20 cellular contexts compared by ENCODE assay signal in genomic region chr4:160129439-160129838, GRCh38.
DNase-seq lines count a peak whose midpoint lies in the region; FAIRE-seq and TF ChIP-seq lines count a peak whose summit lies in the region.
"Had no signal": no experiment of that assay in that cellular context is flagged by ENCODE, and none has a peak within 500 bp of the region (broad histone marks: within the 10 kb centered on the region; RNA-seq: fewer than 3 reads in every experiment).

No MANE protein-coding gene starts in this region.

- no peaks in the 10 kb centered on the region for H3K9me3 ChIP-seq in MG63
- H3K9me3 ChIP-seq: adrenal gland, colonic mucosa, testis had no signal

- H3K4me1 Mint-ChIP-seq in mesothelial cell of epicardium (peaks cover 23% of the 10 kb centered on the region), progenitor cell of endocrine pancreas (ENCODE audit: low read depth) (peaks cover 4% of the 10 kb centered on the region)
- H3K4me1 Mint-ChIP-seq: activated CD4-positive, alpha-beta T cell treated with anti-CD3 and anti-CD28 coated beads, Interleukin-2, amount 10 ng/mL, durations not matched to agents 7 days and 5 days; naive thymus-derived CD8-positive, alpha-beta T cell had no signal

- peaks cover 37% of the 10 kb centered on the region for H3K9me3 Mint-ChIP-seq in mesothelial cell of epicardium
- H3K9me3 Mint-ChIP-seq in progenitor cell of endocrine pancreas (ENCODE audit: low read depth) = peaks cover 31% of the 10 kb centered on the region

- no peak overlapping the region for H3K4me3 ChIP-seq in bronchial epithelial cell (ENCODE audit: low read depth, low read length)
- H3K4me3 ChIP-seq in MG63 = no peak overlapping the region
- H3K4me3 ChIP-seq: adrenal gland, colonic mucosa, heart left ventricle, left lung, testis had no signal

- H3K27me3 ChIP-seq in bronchial epithelial cell (ENCODE audit: control insufficient read depth, insufficient read depth, low read length) (no peaks in the 10 kb centered on the region), MG63 (no peaks in the 10 kb centered on the region)
- H3K27me3 ChIP-seq: adrenal gland, colonic mucosa, heart left ventricle, left lung, testis had no signal

- H3K36me3 ChIP-seq in bronchial epithelial cell (ENCODE audit: control insufficient read depth, insufficient read depth, low read length) (no peaks in the 10 kb centered on the region), MG63 (no peaks in the 10 kb centered on the region)
- H3K36me3 ChIP-seq: adrenal gland, colonic mucosa, heart left ventricle, left lung had no signal

- H3K4me3 Mint-ChIP-seq in mesothelial cell of epicardium = no peak overlapping the region
- no peak overlapping the region for H3K4me3 Mint-ChIP-seq in progenitor cell of endocrine pancreas (ENCODE audit: low read depth)
- H3K4me3 Mint-ChIP-seq: activated CD4-positive, alpha-beta T cell treated with anti-CD3 and anti-CD28 coated beads, Interleukin-2, amount 10 ng/mL, durations not matched to agents 7 days and 5 days; activated T-cell treated with anti-CD3 and anti-CD28 coated beads, Interleukin-2, amount 50 U/mL, for 72 hours; naive thymus-derived CD8-positive, alpha-beta T cell had no signal

- peak overlapping the region; percentile 81 for H3K27ac Mint-ChIP-seq in mesothelial cell of epicardium
- no peak overlapping the region for H3K27ac Mint-ChIP-seq in progenitor cell of endocrine pancreas
- H3K27ac Mint-ChIP-seq: activated CD4-positive, alpha-beta T cell treated with anti-CD3 and anti-CD28 coated beads, Interleukin-2, amount 10 ng/mL, durations not matched to agents 7 days and 5 days; activated T-cell treated with anti-CD3 and anti-CD28 coated beads, Interleukin-2, amount 50 U/mL, for 72 hours; naive thymus-derived CD8-positive, alpha-beta T cell had no signal

- FAIRE-seq in bronchial epithelial cell (lab: Jason Lieb, UNC) = no peak

- TF ChIP-seq CTCF in bronchial epithelial cell (IDR thresholded peaks at IDR 0.05; ENCODE audit: insufficient read depth, low read length, severe bottlenecking) (no peak), mesothelial cell of epicardium (IDR thresholded peaks at IDR 0.05; ENCODE audit: unreplicated experiment) (no peak), progenitor cell of endocrine pancreas (IDR thresholded peaks at IDR 0.05; ENCODE audit: unreplicated experiment) (no peak)

- no peaks in the 10 kb centered on the region for H3K27me3 Mint-ChIP-seq in mesothelial cell of epicardium (ENCODE audit: low read depth)
- no peaks in the 10 kb centered on the region for H3K27me3 Mint-ChIP-seq in progenitor cell of endocrine pancreas
- H3K27me3 Mint-ChIP-seq: activated CD4-positive, alpha-beta T cell treated with anti-CD3 and anti-CD28 coated beads, Interleukin-2, amount 10 ng/mL, durations not matched to agents 7 days and 5 days; naive thymus-derived CD8-positive, alpha-beta T cell had no signal

- H3K36me3 Mint-ChIP-seq in mesothelial cell of epicardium = peaks cover 23% of the 10 kb centered on the region
- peaks cover 3% of the 10 kb centered on the region for H3K36me3 Mint-ChIP-seq in progenitor cell of endocrine pancreas (ENCODE audit: insufficient read depth)

- DNase-seq in DMS53 (lab: John Stamatoyannopoulos, UW) (peak; percentile 55), NCI-H460 (ENCODE audit: extremely low read depth, low read depth) (peak; percentile 7), bronchial epithelial cell (ENCODE audit: low read depth) (peak; percentile 92), mesothelial cell of epicardium (ENCODE audit: low spot score in 2 of 2, unreplicated experiment in 2 of 2) (no peak), progenitor cell of endocrine pancreas (ENCODE audit: low spot score, unreplicated experiment) (no peak), activated gamma-delta T cell treated with Interleukin-2 at 50 U/mL for 16 hours (no peak), MG63 (no peak)
- no peak for DNase-seq in activated CD8-positive, alpha-beta memory T cell treated with anti-CD3 and anti-CD28 coated beads, Interleukin-2, amount 50 U/mL, for 48 hours
- DNase-seq: activated CD4-positive, alpha-beta T cell treated with anti-CD3 and anti-CD28 coated beads, Interleukin-2, amount 10 ng/mL, durations not matched to agents 7 days and 5 days; activated T-cell treated with anti-CD3 and anti-CD28 coated beads, Interleukin-2, amount 50 U/mL, for 72 hours; adrenal gland; colonic mucosa; erythroblast; heart left ventricle; left lung; naive thymus-derived CD8-positive, alpha-beta T cell; NCI-H2081; NCI-H748 treated with DMSO at 0.1 percent for 48 hours; T-helper 9 cell; testis had no signal

Comparison
In these comparisons a context has a peak if more than half of its experiments do, and no peak if none do; other contexts are left out.
1. DNase-seq: peak in DMS53 (single experiment), NCI-H460 (single experiment) and bronchial epithelial cell (single experiment); none in mesothelial cell of epicardium (0 of 2), progenitor cell of endocrine pancreas (single experiment), activated gamma-delta T cell treated with Interleukin-2 at 50 U/mL for 16 hours (single experiment), activated CD8-positive, alpha-beta memory T cell treated with anti-CD3 and anti-CD28 coated beads, Interleukin-2, amount 50 U/mL, for 48 hours (single experiment) and MG63 (single experiment).